In the genomic region with DNA sequence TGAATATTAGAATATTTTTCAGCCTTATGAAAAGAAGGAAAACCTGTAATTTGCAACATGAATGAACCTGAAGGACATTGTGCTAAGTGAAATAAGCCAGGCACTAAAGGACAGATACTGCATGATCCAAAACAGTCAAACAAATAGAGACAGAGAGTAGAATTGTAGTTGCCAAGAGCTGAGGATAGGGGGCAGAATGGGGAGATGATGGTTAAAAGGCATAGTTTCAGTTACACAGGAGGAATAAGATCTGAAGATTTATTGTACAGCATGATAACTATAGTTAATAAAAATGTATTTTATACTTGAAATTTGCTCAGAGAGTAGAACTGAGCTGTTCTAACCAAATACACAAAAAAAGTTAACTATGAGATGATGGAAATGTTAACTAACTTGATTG, we compare ENCODE assay signal across 13 cellular contexts.
DNase-seq lines count a peak whose midpoint lies in the region; ATAC-seq and TF ChIP-seq lines count a peak whose summit lies in the region.
"Had no signal": no experiment of that assay in that cellular context is flagged by ENCODE, and none has a peak within 500 bp of the region (broad histone marks: within the 10 kb centered on the region; RNA-seq: fewer than 3 reads in every experiment).

No MANE protein-coding gene starts in this region.

- TF ChIP-seq CTCF in choroid plexus epithelial cell (conservative IDR thresholded peaks at IDR 0.05; ENCODE audit: low read depth, low read length): peak; percentile 49
- peak; percentile 53 for TF ChIP-seq CTCF in type B pancreatic cell (conservative IDR thresholded peaks at IDR 0.05)

- peaks cover 3% of the 10 kb centered on the region for H3K9me3 Mint-ChIP-seq in activated naive CD4-positive, alpha-beta T cell treated with anti-CD3 and anti-CD28 coated beads for 36 hours
- peaks cover 9% of the 10 kb centered on the region for H3K9me3 Mint-ChIP-seq in type B pancreatic cell

- H3K27ac Mint-ChIP-seq in activated naive CD4-positive, alpha-beta T cell treated with anti-CD3 and anti-CD28 coated beads for 36 hours: no peak overlapping the region
- no peak overlapping the region for H3K27ac Mint-ChIP-seq in type B pancreatic cell
- H3K27ac Mint-ChIP-seq: activated naive CD8-positive, alpha-beta T cell treated with anti-CD3 and anti-CD28 coated beads, Interleukin-2, amount 10 ng/mL, durations not matched to agents 7 days and 5 days; memory B cell; stimulated activated naive B cell treated with anti-CD40 and anti-IgM and Interleukin-4, amounts not matched to agents 10 μg/mL and 1 μg/mL and 100 μg/mL, for 72 hours had no signal

- CTCF ChIA-PET in activated naive CD4-positive, alpha-beta T cell treated with anti-CD3 and anti-CD28 coated beads for 36 hours (lab: Charles Lee): interaction anchor here (0.6 to 1.5 kb wide), 5 partner anchors 9 to 196 kb away, joined by 3 to 5 read pairs (median 3); no protein-coding TSS in a partner anchor

- no peak overlapping the region for H3K4me3 ChIP-seq in choroid plexus epithelial cell (ENCODE audit: low read depth, low read length)
- H3K4me3 ChIP-seq: BLaER1 treated with 17β-estradiol and CSF1 and Interleukin-3, amounts not matched to agents 10 nM and 100 nM had no signal

- peak; percentile 9 for DNase-seq in activated naive CD4-positive, alpha-beta T cell treated with anti-CD3 and anti-CD28 coated beads for 36 hours
- no peak for DNase-seq in activated naive CD4-positive, alpha-beta T cell treated with Interleukin-2 at 50 U/mL for 16 hours
- peak; percentile 42 for DNase-seq in KBM-7
- DNase-seq in choroid plexus epithelial cell (ENCODE audit: low read depth): peak; percentile 14
- DNase-seq in type B pancreatic cell (ENCODE audit: extremely low spot score, unreplicated experiment): no peak
- no peak for DNase-seq in left colon
- no peak for DNase-seq in 8988T
- no peak for DNase-seq in Right ventricle myocardium superior
- DNase-seq: activated naive CD8-positive, alpha-beta T cell treated with anti-CD3 and anti-CD28 coated beads, Interleukin-2, amount 10 ng/mL, durations not matched to agents 7 days and 5 days; small intestine; stimulated activated naive B cell treated with anti-CD40 and anti-IgM and Interleukin-4, amounts not matched to agents 10 μg/mL and 1 μg/mL and 100 μg/mL, for 72 hours had no signal

- H3K36me3 Mint-ChIP-seq in activated naive CD4-positive, alpha-beta T cell treated with anti-CD3 and anti-CD28 coated beads for 36 hours (ENCODE audit: low read depth): peaks cover 2% of the 10 kb centered on the region
- no peaks in the 10 kb centered on the region for H3K36me3 Mint-ChIP-seq in type B pancreatic cell
- H3K36me3 Mint-ChIP-seq: activated naive CD8-positive, alpha-beta T cell treated with anti-CD3 and anti-CD28 coated beads, Interleukin-2, amount 10 ng/mL, durations not matched to agents 7 days and 5 days; stimulated activated naive B cell treated with anti-CD40 and anti-IgM and Interleukin-4, amounts not matched to agents 10 μg/mL and 1 μg/mL and 100 μg/mL, for 72 hours had no signal

- no peak overlapping the region for H3K4me3 Mint-ChIP-seq in activated naive CD4-positive, alpha-beta T cell treated with anti-CD3 and anti-CD28 coated beads for 36 hours
- H3K4me3 Mint-ChIP-seq in type B pancreatic cell: no peak overlapping the region
- H3K4me3 Mint-ChIP-seq: activated naive CD8-positive, alpha-beta T cell treated with anti-CD3 and anti-CD28 coated beads, Interleukin-2, amount 10 ng/mL, durations not matched to agents 7 days and 5 days; memory B cell; stimulated activated naive B cell treated with anti-CD40 and anti-IgM and Interleukin-4, amounts not matched to agents 10 μg/mL and 1 μg/mL and 100 μg/mL, for 72 hours had no signal

- intact Hi-C loops in activated naive CD4-positive, alpha-beta T cell treated with anti-CD3 and anti-CD28 coated beads for 36 hours (cut with micrococcal nuclease): no loop called here
- intact Hi-C loops in left colon (cut with DNase I, micrococcal nuclease) (no loop called here), Right ventricle myocardium superior (cut with DNase I) (no loop called here)

- H3K4me1 Mint-ChIP-seq in activated naive CD4-positive, alpha-beta T cell treated with anti-CD3 and anti-CD28 coated beads for 36 hours (ENCODE audit: low read depth): peaks cover 10% of the 10 kb centered on the region
- H3K4me1 Mint-ChIP-seq in type B pancreatic cell (ENCODE audit: unreplicated experiment): peaks cover 6% of the 10 kb centered on the region

- no peaks in the 10 kb centered on the region for H3K27me3 Mint-ChIP-seq in activated naive CD4-positive, alpha-beta T cell treated with anti-CD3 and anti-CD28 coated beads for 36 hours (ENCODE audit: low read depth)
- H3K27me3 Mint-ChIP-seq in type B pancreatic cell: no peaks in the 10 kb centered on the region

- ATAC-seq in left colon (no peak), Right ventricle myocardium superior (ENCODE audit: poor library complexity) (no peak)
- ATAC-seq: stimulated activated naive B cell treated with anti-CD40 and anti-IgM and Interleukin-4, amounts not matched to agents 10 μg/mL and 1 μg/mL and 100 μg/mL, for 72 hours had no signal

- in situ Hi-C loops in KBM-7 (cut with MboI; ENCODE audit: low pct_unique_long_range_greater_than_20kb, low sequenced_read_pairs): loop anchor here (25.0 kb wide), 2 partner anchors 250 to 425 kb away; no protein-coding TSS in a partner anchor

Comparison
In these comparisons a context has a peak if more than half of its experiments do, and no peak if none do; other contexts are left out.
1. DNase-seq: peak in activated naive CD4-positive, alpha-beta T cell treated with anti-CD3 and anti-CD28 coated beads for 36 hours (single experiment), KBM-7 (single experiment) and choroid plexus epithelial cell (single experiment); none in activated naive CD4-positive, alpha-beta T cell treated with Interleukin-2 at 50 U/mL for 16 hours (single experiment), type B pancreatic cell (single experiment), left colon (0 of 2), 8988T (single experiment) and Right ventricle myocardium superior (single experiment).